9 cellular contexts compared by ENCODE assay signal in the genomic region with DNA sequence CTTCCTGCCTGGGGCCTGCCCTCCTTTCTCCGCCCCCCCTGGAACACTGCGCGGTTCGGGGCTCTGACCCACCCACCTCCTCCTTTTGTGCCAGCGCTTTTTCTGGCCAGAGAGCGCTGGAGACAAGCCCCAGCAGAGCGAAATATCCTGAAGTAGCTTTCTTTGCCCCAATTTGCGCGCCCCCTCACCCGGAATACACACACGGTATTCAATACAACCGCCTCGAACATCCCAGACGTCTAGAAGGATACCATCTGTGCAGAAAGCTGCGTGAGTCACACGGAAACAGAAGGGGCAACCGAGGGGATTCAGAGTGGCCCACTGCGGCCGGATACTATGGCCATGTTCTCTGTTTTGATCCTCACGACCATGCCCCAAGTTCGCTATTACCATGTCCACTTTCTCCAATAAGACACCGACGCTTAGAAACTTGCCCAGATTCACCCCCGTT. TPM values are rescaled to one million over a fixed set of nuclear protein-coding genes. Genes with fewer than 3 reads are reported as not detected.
A peak's percentile ranks its signal among the peaks of the same experiment; 100 is the strongest.
DNase-seq lines count a peak whose midpoint lies in the region; ATAC-seq and TF ChIP-seq lines count a peak whose summit lies in the region.
"Had no signal": no experiment of that assay in that cellular context is flagged by ENCODE, and none has a peak within 500 bp of the region (broad histone marks: within the 10 kb centered on the region; RNA-seq: fewer than 3 reads in every experiment).

No MANE protein-coding gene starts in this region.

- BruUV-seq in Panc1 (replicated peaks; lab: Mats Ljungman, UMichigan) = no TSS peak

- no peaks in the 10 kb centered on the region for H4K20me1 ChIP-seq in neural cell (ENCODE audit: insufficient read depth)

- no peaks in the 10 kb centered on the region for H3K79me2 ChIP-seq in neural cell (replicated peaks; ENCODE audit: insufficient read depth, low read length)

- TF ChIP-seq EP300 in neural cell (conservative IDR thresholded peaks at IDR 0.05; ENCODE audit: poor library complexity, severe bottlenecking) = no peak

- intact Hi-C loops in Panc1 (cut with micrococcal nuclease; ENCODE audit: unreplicated experiment) = no loop called here

- no peak for TF ChIP-seq RAD21 in neural cell (conservative IDR thresholded peaks at IDR 0.05)

- no peak overlapping the region for H3K27ac ChIP-seq in Panc1 (ENCODE audit: low read length)
- H3K27ac ChIP-seq in neural cell (ENCODE audit: low read length) = no peak overlapping the region

- H3K36me3 ChIP-seq in Panc1 (ENCODE audit: control insufficient read depth, insufficient read depth, low read length) (no peaks in the 10 kb centered on the region), neural cell (ENCODE audit: insufficient read depth, low read length) (no peaks in the 10 kb centered on the region)

- CTCF ChIA-PET in Panc1 (lab: Charles Lee) = no interaction called here

- no peaks in the 10 kb centered on the region for H3K27me3 ChIP-seq in Panc1 (ENCODE audit: control insufficient read depth, insufficient read depth, low read length)
- H3K27me3 ChIP-seq in neural cell (ENCODE audit: insufficient read depth, low read depth, low read length) = peaks cover 9% of the 10 kb centered on the region

- peak overlapping the region; percentile 44 for H3K9ac ChIP-seq in neural cell (ENCODE audit: low read length)

- POLR2A ChIA-PET in Panc1 (lab: Charles Lee) = no interaction called here

- H3K4me3 ChIP-seq in AG10803 (ENCODE audit: low read length) (peak overlapping the region; percentile 72), Panc1 (ENCODE audit: low read depth in 2 of 2, low read length in 2 of 2) (peak overlapping the region; percentile 41 to 47), neural cell (ENCODE audit: low read length) (peak overlapping the region; percentile 71)

- no peaks in the 10 kb centered on the region for H3K9me3 ChIP-seq in Panc1 (ENCODE audit: control insufficient read depth, insufficient read depth, low read depth, low read length)
- no peaks in the 10 kb centered on the region for H3K9me3 ChIP-seq in neural cell (ENCODE audit: low read length)

- in situ Hi-C loops in Panc1 (cut with HindIII; ENCODE audit: low pct_unique_long_range_greater_than_20kb, low sequenced_read_pairs) = no loop called here

- H3K4me2 ChIP-seq in neural cell (ENCODE audit: low read length) = no peak overlapping the region

- no peaks in the 10 kb centered on the region for H3K4me1 ChIP-seq in Panc1 (ENCODE audit: control insufficient read depth, insufficient read depth, low read length)

- DNase-seq in AG10803 (ENCODE audit: low read depth) (no peak), Panc1 (ENCODE audit: low read depth, low spot score) (no peak), fibroblast of gingiva (ENCODE audit: low read depth) (peak; percentile 67), superior temporal gyrus (ENCODE audit: extremely low spot score) (no peak), hepatic stellate cell (ENCODE audit: low spot score) (no peak)

- TF ChIP-seq CTCF in AG10803 (conservative IDR thresholded peaks at IDR 0.05; ENCODE audit: low read length) (no peak), Panc1 (IDR thresholded peaks at IDR 0.05) (no peak), neural cell (IDR thresholded peaks at IDR 0.05; ENCODE audit: poor library complexity, severe bottlenecking) (no peak)

- H2AFZ ChIP-seq in neural cell (ENCODE audit: low read depth, low read length) = no peak overlapping the region

- ATAC-seq in Panc1 (peak; percentile 25; the same call in 1 of the 2 replicates), HG02840 (IDR thresholded peaks at IDR 0.05; ENCODE audit: low FRiP score, unreplicated experiment) (no peak), HG03135 (IDR thresholded peaks at IDR 0.05; ENCODE audit: unreplicated experiment) (no peak)

- H3F3A ChIP-seq in neural cell (ENCODE audit: insufficient read depth, low read length, poor library complexity, severe bottlenecking) = no peaks in the 10 kb centered on the region

- no peaks in the 10 kb centered on the region for H3K9me2 ChIP-seq in neural cell (ENCODE audit: insufficient read depth, low read length)

TF ChIP-seq in neural cell, 6 proteins besides CTCF, POLR2A, EP300 and RAD21:
- TF ChIP-seq POLR2AphosphoS5 (IDR thresholded peaks at IDR 0.05) (no peak), MXI1 (conservative IDR thresholded peaks at IDR 0.05; ENCODE audit: poor library complexity, severe bottlenecking) (no peak)

RNA-seq across cellular contexts. Expression of a gene that starts 0.3 kb away (rescaled TPM):
- 0.23 TPM for total RNA-seq in Panc1 (2021; ENCODE audit: unreplicated experiment)
- polyA plus RNA-seq in Panc1 (2012; ENCODE audit: insufficient read length) = not detected
- polyA plus RNA-seq in neural cell = 0.52 and 2.1 TPM in 2 replicates
- 0.73 and 0.81 TPM in 2 replicates for polyA minus RNA-seq in neural cell
- total RNA-seq: T-helper 1 cell treated with Interleukin-12 subunit alpha and Interleukin-12 subunit beta and Interleukin-4 antibody, amounts not matched to agents 30 ng/mL and 1 ng/mL, for 36 hours had no signal
